ENCODE assay signal across 28 cellular contexts in genomic region chr9:33311953-33312352, GRCh38. TPM values are rescaled to one million over a fixed set of nuclear protein-coding genes. Genes with fewer than 3 reads are reported as not detected.
DNase-seq lines count a peak whose midpoint lies in the region; ATAC-seq and TF ChIP-seq lines count a peak whose summit lies in the region.
"Had no signal": no experiment of that assay in that cellular context is flagged by ENCODE, and none has a peak within 500 bp of the region (broad histone marks: within the 10 kb centered on the region; RNA-seq: fewer than 3 reads in every experiment).

No MANE protein-coding gene starts in this region.

- CTCF ChIA-PET in activated CD4-positive, alpha-beta T cell treated with anti-CD3 and anti-CD28 coated beads for 36 hours (lab: Charles Lee): interaction anchor here (0.6 to 1.2 kb wide), 2 partner anchors 16 to 30 kb away, joined by 3 read pairs; no protein-coding TSS in a partner anchor

- H3K36me3 Mint-ChIP-seq in activated CD4-positive, alpha-beta T cell treated with anti-CD3 and anti-CD28 coated beads for 36 hours (ENCODE audit: low read depth): peaks cover 69% of the 10 kb centered on the region
- H3K36me3 Mint-ChIP-seq in activated T-helper 1 cell treated with anti-CD3 and anti-CD28 coated beads, Interleukin-12 subunit alpha, Interleukin-12 subunit beta, Interleukin-2, Interleukin-4 antibody, amounts not matched to agents 30 ng/mL and 10 ng/mL and 1 ng/mL, durations not matched to agents 14 hours and 24 hours and 36 hours (ENCODE audit: low read depth): peaks cover 51% of the 10 kb centered on the region

- no peaks in the 10 kb centered on the region for H3K27me3 Mint-ChIP-seq in activated CD4-positive, alpha-beta T cell treated with anti-CD3 and anti-CD28 coated beads for 36 hours
- no peaks in the 10 kb centered on the region for H3K27me3 Mint-ChIP-seq in activated T-helper 1 cell treated with anti-CD3 and anti-CD28 coated beads, Interleukin-12 subunit alpha, Interleukin-12 subunit beta, Interleukin-2, Interleukin-4 antibody, amounts not matched to agents 30 ng/mL and 10 ng/mL and 1 ng/mL, durations not matched to agents 14 hours and 24 hours and 36 hours (ENCODE audit: insufficient read depth)
- H3K27me3 Mint-ChIP-seq: brain, memory B cell, type B pancreatic cell had no signal

- H3K4me3 Mint-ChIP-seq in activated CD4-positive, alpha-beta T cell treated with anti-CD3 and anti-CD28 coated beads for 36 hours: no peak overlapping the region
- H3K4me3 Mint-ChIP-seq in activated T-helper 1 cell treated with anti-CD3 and anti-CD28 coated beads, Interleukin-12 subunit alpha, Interleukin-12 subunit beta, Interleukin-2, Interleukin-4 antibody, amounts not matched to agents 30 ng/mL and 10 ng/mL and 1 ng/mL, durations not matched to agents 14 hours and 24 hours and 36 hours: no peak overlapping the region
- H3K4me3 Mint-ChIP-seq: brain; CD14-positive monocyte; memory B cell; nephron; T-helper 1 cell treated with Interleukin-12 subunit alpha and Interleukin-12 subunit beta and Interleukin-4 antibody, amounts not matched to agents 30 μg/mL and 1 μg/mL, for 36 hours; type B pancreatic cell had no signal

- peak; percentile 82 for ATAC-seq in activated CD4-positive, alpha-beta T cell treated with anti-CD3 and anti-CD28 coated beads for 36 hours
- ATAC-seq: Right ventricle myocardium inferior had no signal

- no peak for DNase-seq in activated CD4-positive, alpha-beta T cell treated with anti-CD3 and anti-CD28 coated beads for 36 hours
- DNase-seq in activated CD4-positive, alpha-beta T cell treated with anti-CD3 and anti-CD28 coated beads, Interleukin-2, amount 50 U/mL, for 48 hours: no peak
- peak; percentile 46 for DNase-seq in ELR (ENCODE audit: low read depth)
- DNase-seq in activated T-helper 1 cell treated with anti-CD3 and anti-CD28 coated beads, Interleukin-12 subunit alpha, Interleukin-12 subunit beta, Interleukin-2, Interleukin-4 antibody, amounts not matched to agents 30 ng/mL and 10 ng/mL and 1 ng/mL, durations not matched to agents 14 hours and 24 hours and 36 hours (ENCODE audit: low spot score): no peak
- peak; percentile 5 for DNase-seq in hepatic stellate cell (ENCODE audit: low spot score)
- DNase-seq in DMS153 treated with DMSO at 0.1 percent for 48 hours (lab: John Stamatoyannopoulos, UW; ENCODE audit: unreplicated experiment): no peak
- DNase-seq in erythroblast (lab: John Stamatoyannopoulos, UW): no peak
- no peak for DNase-seq in central memory CD4-positive, alpha-beta T cell
- DNase-seq: activated effector memory CD4-positive, alpha-beta T cell treated with anti-CD3 and anti-CD28 coated beads, Interleukin-2, amount 50 U/mL, for 16 hours; DMS79; dorsolateral prefrontal cortex; GF-D8; H7; hippocampal formation; NCI-H1436; NCI-H2081; NCI-H2227 treated with DMSO at 0.1 percent for 48 hours; NCI-H69; sigmoid colon; SK-N-SH; stimulated activated CD4-positive, alpha-beta T cell treated with anti-CD3 and anti-CD28 coated beads, Interleukin-4, amount 100 ng/mL, for 24 hours had no signal

- peak overlapping the region; percentile 56 for H3K27ac Mint-ChIP-seq in activated CD4-positive, alpha-beta T cell treated with anti-CD3 and anti-CD28 coated beads for 36 hours
- peak overlapping the region; percentile 55 for H3K27ac Mint-ChIP-seq in activated T-helper 1 cell treated with anti-CD3 and anti-CD28 coated beads, Interleukin-12 subunit alpha, Interleukin-12 subunit beta, Interleukin-2, Interleukin-4 antibody, amounts not matched to agents 30 ng/mL and 10 ng/mL and 1 ng/mL, durations not matched to agents 14 hours and 24 hours and 36 hours
- H3K27ac Mint-ChIP-seq: brain; memory B cell; nephron; T-helper 1 cell treated with Interleukin-12 subunit alpha and Interleukin-12 subunit beta and Interleukin-4 antibody, amounts not matched to agents 30 μg/mL and 1 μg/mL, for 36 hours; type B pancreatic cell had no signal

- intact Hi-C loops in activated CD4-positive, alpha-beta T cell treated with anti-CD3 and anti-CD28 coated beads for 36 hours (cut with DNase I, micrococcal nuclease): no loop called here
- intact Hi-C loops in activated T-helper 1 cell treated with anti-CD3 and anti-CD28 coated beads, Interleukin-12 subunit alpha, Interleukin-12 subunit beta, Interleukin-2, Interleukin-4 antibody, amounts not matched to agents 30 ng/mL and 10 ng/mL and 1 ng/mL, durations not matched to agents 14 hours and 24 hours and 36 hours (cut with micrococcal nuclease): no loop called here

- peaks cover 30% of the 10 kb centered on the region for H3K4me1 Mint-ChIP-seq in activated CD4-positive, alpha-beta T cell treated with anti-CD3 and anti-CD28 coated beads for 36 hours
- peaks cover 17% of the 10 kb centered on the region for H3K4me1 Mint-ChIP-seq in activated T-helper 1 cell treated with anti-CD3 and anti-CD28 coated beads, Interleukin-12 subunit alpha, Interleukin-12 subunit beta, Interleukin-2, Interleukin-4 antibody, amounts not matched to agents 30 ng/mL and 10 ng/mL and 1 ng/mL, durations not matched to agents 14 hours and 24 hours and 36 hours (ENCODE audit: low read depth)
- H3K4me1 Mint-ChIP-seq: brain, CD14-positive monocyte, nephron had no signal

- H3K9me3 Mint-ChIP-seq in activated CD4-positive, alpha-beta T cell treated with anti-CD3 and anti-CD28 coated beads for 36 hours (ENCODE audit: low read depth): no peaks in the 10 kb centered on the region
- no peaks in the 10 kb centered on the region for H3K9me3 Mint-ChIP-seq in activated T-helper 1 cell treated with anti-CD3 and anti-CD28 coated beads, Interleukin-12 subunit alpha, Interleukin-12 subunit beta, Interleukin-2, Interleukin-4 antibody, amounts not matched to agents 30 ng/mL and 10 ng/mL and 1 ng/mL, durations not matched to agents 14 hours and 24 hours and 36 hours
- H3K9me3 Mint-ChIP-seq: brain; CD14-positive monocyte; memory B cell; nephron; T-helper 1 cell treated with Interleukin-12 subunit alpha and Interleukin-12 subunit beta and Interleukin-4 antibody, amounts not matched to agents 30 μg/mL and 1 μg/mL, for 36 hours; type B pancreatic cell had no signal

- TF ChIP-seq POLR2A in erythroblast (IDR thresholded peaks at IDR 0.05; ENCODE audit: low read length): no peak

- POLR2A ChIA-PET in activated CD4-positive, alpha-beta T cell treated with anti-CD3 and anti-CD28 coated beads for 36 hours (lab: Charles Lee): no interaction called here

RNA-seq across cellular contexts. Expression of gene NFX1, which starts 21.6 kb away (rescaled TPM):
- 10 to 100 TPM; 31.2 to 33.7 TPM for total RNA-seq in activated CD4-positive, alpha-beta T cell treated with anti-CD3 and anti-CD28 coated beads for 36 hours
- 36.2 and 37.6 TPM in 2 replicates for total RNA-seq in activated T-helper 1 cell treated with anti-CD3 and anti-CD28 coated beads, Interleukin-12 subunit alpha, Interleukin-12 subunit beta, Interleukin-2, Interleukin-4 antibody, amounts not matched to agents 30 ng/mL and 10 ng/mL and 1 ng/mL, durations not matched to agents 14 hours and 24 hours and 36 hours

RNA-seq across cellular contexts. Expression of gene CHMP5, which starts 47.1 kb away (rescaled TPM):
- total RNA-seq in activated CD4-positive, alpha-beta T cell treated with anti-CD3 and anti-CD28 coated beads for 36 hours: 100 to 1,000 TPM; 102 to 106 TPM
- 70.7 and 76.7 TPM in 2 replicates for total RNA-seq in activated T-helper 1 cell treated with anti-CD3 and anti-CD28 coated beads, Interleukin-12 subunit alpha, Interleukin-12 subunit beta, Interleukin-2, Interleukin-4 antibody, amounts not matched to agents 30 ng/mL and 10 ng/mL and 1 ng/mL, durations not matched to agents 14 hours and 24 hours and 36 hours

RNA-seq across cellular contexts. Expression of gene BAG1, which starts 47.4 kb away (rescaled TPM):
- 10 to 100 TPM; 47.9 to 65.8 TPM for total RNA-seq in activated CD4-positive, alpha-beta T cell treated with anti-CD3 and anti-CD28 coated beads for 36 hours
- total RNA-seq in activated T-helper 1 cell treated with anti-CD3 and anti-CD28 coated beads, Interleukin-12 subunit alpha, Interleukin-12 subunit beta, Interleukin-2, Interleukin-4 antibody, amounts not matched to agents 30 ng/mL and 10 ng/mL and 1 ng/mL, durations not matched to agents 14 hours and 24 hours and 36 hours: 75.0 and 78.2 TPM in 2 replicates

Comparison
In these comparisons a context has a peak if more than half of its experiments do, and no peak if none do; other contexts are left out.
1. DNase-seq: peak in ELR (single experiment) and hepatic stellate cell (single experiment); none in activated CD4-positive, alpha-beta T cell treated with anti-CD3 and anti-CD28 coated beads for 36 hours (single experiment), activated CD4-positive, alpha-beta T cell treated with anti-CD3 and anti-CD28 coated beads, Interleukin-2, amount 50 U/mL, for 48 hours (0 of 2), activated T-helper 1 cell treated with anti-CD3 and anti-CD28 coated beads, Interleukin-12 subunit alpha, Interleukin-12 subunit beta, Interleukin-2, Interleukin-4 antibody, amounts not matched to agents 30 ng/mL and 10 ng/mL and 1 ng/mL, durations not matched to agents 14 hours and 24 hours and 36 hours (single experiment), DMS153 treated with DMSO at 0.1 percent for 48 hours (single experiment), erythroblast (0 of 2) and central memory CD4-positive, alpha-beta T cell (single experiment).